13 cellular contexts compared by ENCODE assay signal in genomic region chr10:121137533-121137932, GRCh38.
A peak's percentile ranks its signal among the peaks of the same experiment; 100 is the strongest.
DNase-seq lines count a peak whose midpoint lies in the region; TF ChIP-seq lines count a peak whose summit lies in the region.
"Had no signal": no experiment of that assay in that cellular context is flagged by ENCODE, and none has a peak within 500 bp of the region (broad histone marks: within the 10 kb centered on the region; RNA-seq: fewer than 3 reads in every experiment).

No MANE protein-coding gene starts in this region.

- H2AFZ ChIP-seq in osteoblast (ENCODE audit: low read length): no peak overlapping the region

- H3K27ac ChIP-seq in osteoblast (ENCODE audit: low read depth, low read length) (no peak overlapping the region), suprapubic skin (peak overlapping the region; percentile 6)
- H3K27ac ChIP-seq: BLaER1 had no signal

- H3K9me3 ChIP-seq in osteoblast (ENCODE audit: low read depth, low read length) (no peaks in the 10 kb centered on the region), suprapubic skin (no peaks in the 10 kb centered on the region)

- TF ChIP-seq EP300 in suprapubic skin (IDR thresholded peaks at IDR 0.05): no peak

- in situ Hi-C loops in G401 (cut with HindIII; ENCODE audit: low sequenced_read_pairs): no loop called here

- H3K4me3 ChIP-seq in osteoblast (ENCODE audit: insufficient read depth, low read length) (no peak overlapping the region), suprapubic skin (no peak overlapping the region)
- H3K4me3 ChIP-seq: BLaER1 had no signal

- no peak overlapping the region for H3K4me2 ChIP-seq in osteoblast (ENCODE audit: insufficient read depth, low read length)
- H3K4me2 ChIP-seq: BLaER1 had no signal

- DNase-seq in G401 (ENCODE audit: low spot score): peak; percentile 6
- peak; percentile 37 for DNase-seq in medulla oblongata (ENCODE audit: extremely low spot score)
- peak; percentile 27 for DNase-seq in osteoblast (ENCODE audit: insufficient read length, low spot score, missing footprints)
- DNase-seq in suprapubic skin (ENCODE audit: low spot score in 2 of 2): no peak
- DNase-seq in NK-92 treated with Interleukin-12 subunit alpha and Interleukin-12 subunit beta, amount 100 ng/mL, for 24 hours (lab: John Stamatoyannopoulos, UW): no peak
- DNase-seq in NCI-H2227 treated with DMSO at 0.1 percent for 48 hours (lab: John Stamatoyannopoulos, UW): no peak
- no peak for DNase-seq in NCI-H2107 treated with DMSO at 0.1 percent for 48 hours (lab: John Stamatoyannopoulos, UW; ENCODE audit: unreplicated experiment)
- no peak for DNase-seq in T-helper 1 cell
- DNase-seq: CD8-positive, alpha-beta memory T cell; DMS79; GOT3; H9 had no signal

- 35% methylated on average over 1 of the region's 1 CpG for WGBS in suprapubic skin

- H3K36me3 ChIP-seq in osteoblast (ENCODE audit: insufficient read depth, low read length) (no peaks in the 10 kb centered on the region), suprapubic skin (no peaks in the 10 kb centered on the region)
- H3K36me3 ChIP-seq: BLaER1 had no signal

- TF ChIP-seq POLR2A in suprapubic skin (IDR thresholded peaks at IDR 0.05): no peak

- H3K27me3 ChIP-seq in osteoblast (ENCODE audit: insufficient read depth, low read length) (no peaks in the 10 kb centered on the region), suprapubic skin (no peaks in the 10 kb centered on the region)
- H3K27me3 ChIP-seq: BLaER1 had no signal

- H4K20me1 ChIP-seq in osteoblast (ENCODE audit: insufficient read depth, low read length): no peaks in the 10 kb centered on the region
- H4K20me1 ChIP-seq: BLaER1 had no signal

- H3K4me1 ChIP-seq in osteoblast (ENCODE audit: insufficient read depth, low read length): no peaks in the 10 kb centered on the region
- peaks cover 16% of the 10 kb centered on the region for H3K4me1 ChIP-seq in suprapubic skin
- H3K4me1 ChIP-seq: BLaER1 had no signal

- TF ChIP-seq CTCF in osteoblast (IDR thresholded peaks at IDR 0.05; ENCODE audit: extremely low read depth, low read depth, low read length) (no peak), suprapubic skin (IDR thresholded peaks at IDR 0.05) (no peak)

- H3K79me2 ChIP-seq in osteoblast (ENCODE audit: insufficient read depth, low read length): no peaks in the 10 kb centered on the region

Comparison
In these comparisons a context has a peak if more than half of its experiments do, and no peak if none do; other contexts are left out.
1. DNase-seq: peak in G401 (single experiment), medulla oblongata (single experiment) and osteoblast (single experiment); none in suprapubic skin (0 of 2), NK-92 treated with Interleukin-12 subunit alpha and Interleukin-12 subunit beta, amount 100 ng/mL, for 24 hours (single experiment), NCI-H2227 treated with DMSO at 0.1 percent for 48 hours (single experiment), NCI-H2107 treated with DMSO at 0.1 percent for 48 hours (single experiment) and T-helper 1 cell (0 of 5).